ENCODE assay signal across 8 cellular contexts in the genomic region with DNA sequence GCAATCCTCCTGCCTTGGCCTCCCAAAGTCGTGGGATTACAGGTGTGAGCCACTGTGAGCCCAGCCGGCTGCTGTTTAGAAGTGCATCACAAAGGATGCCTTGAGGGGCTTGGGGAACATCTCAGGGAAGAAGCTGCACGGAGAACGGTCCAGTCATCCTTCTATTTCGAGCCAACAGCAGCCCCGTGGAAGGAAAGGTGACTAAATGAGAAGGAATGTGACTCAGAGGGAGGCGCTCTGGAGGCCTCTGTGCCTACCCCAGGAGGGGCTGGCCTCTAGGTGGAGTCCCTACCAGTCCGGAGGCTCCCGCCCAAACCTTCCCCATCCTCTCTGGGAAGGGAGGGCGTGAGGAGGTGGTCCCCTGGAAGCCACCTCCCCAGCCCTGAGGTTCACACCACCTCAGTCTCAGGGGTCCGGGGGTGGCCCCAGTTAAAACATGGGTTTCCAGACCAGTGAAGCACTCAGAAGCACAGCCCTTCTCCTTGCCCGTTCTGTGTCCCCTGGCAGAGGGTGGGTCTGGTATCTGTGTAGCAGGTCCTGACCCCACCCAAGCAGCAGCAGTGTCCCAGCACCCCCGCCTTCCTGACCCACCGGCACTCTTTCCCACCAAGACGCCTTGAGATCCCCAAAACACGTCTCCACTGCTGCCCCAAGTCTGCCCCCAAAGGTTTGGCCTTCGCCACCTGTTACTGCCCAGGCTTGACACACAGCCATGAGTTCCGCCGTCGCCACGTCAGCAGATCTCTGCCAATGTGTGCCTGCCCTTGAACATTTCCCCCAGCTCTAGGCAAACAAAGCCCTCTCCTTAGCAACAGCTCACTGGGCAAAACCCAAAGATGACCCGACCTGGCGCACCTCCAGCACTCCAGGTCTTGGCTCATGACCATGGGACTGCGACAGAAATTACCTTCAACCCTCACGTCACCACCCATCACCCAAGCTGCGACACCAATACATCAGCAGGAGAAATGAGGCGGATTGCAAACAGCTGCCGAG.
DNase-seq lines count a peak whose midpoint lies in the region; ATAC-seq, FAIRE-seq and TF ChIP-seq lines count a peak whose summit lies in the region.
"Had no signal": no experiment of that assay in that cellular context is flagged by ENCODE, and none has a peak within 500 bp of the region (broad histone marks: within the 10 kb centered on the region; RNA-seq: fewer than 3 reads in every experiment).

No MANE protein-coding gene starts in this region.

- H3K79me1 ChIP-seq in IMR-90 (ENCODE audit: low read depth in 1 of 2, low read length in 2 of 2): peaks cover 47 to 84% of the 10 kb centered on the region in 2 experiments

- H2AFZ ChIP-seq in IMR-90 (replicated peaks; ENCODE audit: low read length, poor library complexity): peak overlapping the region; percentile 75
- H2AFZ ChIP-seq in keratinocyte (ENCODE audit: control insufficient read depth, low read length): no peak overlapping the region

- dilution Hi-C loops in IMR-90 (cut with HindIII; ENCODE audit: low sequenced_read_pairs, unreplicated experiment): no loop called here
- dilution Hi-C loops in keratinocyte (cut with MboI; ENCODE audit: extremely low pct_ligation_motif_present, low sequenced_read_pairs): no loop called here

- H4K91ac ChIP-seq in IMR-90 (ENCODE audit: insufficient read depth, low read depth, low read length): peak overlapping the region; percentile 88

- H3K27ac Mint-ChIP-seq in type B pancreatic cell: peak overlapping the region; percentile 86
- H3K27ac Mint-ChIP-seq: naive B cell had no signal

- peak; percentile 44 for TF ChIP-seq RAD21 in IMR-90 (IDR thresholded peaks at IDR 0.05; ENCODE audit: low read length)

- H3K9ac ChIP-seq in IMR-90 (ENCODE audit: low read depth, low read length) (no peak overlapping the region), keratinocyte (ENCODE audit: control insufficient read depth, extremely low read depth, insufficient read depth, low read length) (no peak overlapping the region)

- peak overlapping the region; percentile 49; the same call in 1 of the 2 replicates for H3K4me2 ChIP-seq in IMR-90 (ENCODE audit: low read depth, low read length)
- H3K4me2 ChIP-seq in keratinocyte (ENCODE audit: control insufficient read depth, extremely low read depth, insufficient read depth, low read depth, low read length): no peak overlapping the region

- H2BK120ac ChIP-seq in IMR-90 (ENCODE audit: low read depth, low read length): peak overlapping the region; percentile 80

- no peak overlapping the region for H3K4me3 ChIP-seq in IMR-90 (ENCODE audit: insufficient read depth, low read depth, low read length)
- H3K4me3 ChIP-seq in body of pancreas: no peak overlapping the region
- H3K4me3 ChIP-seq in keratinocyte (ENCODE audit: control insufficient read depth in 2 of 3, extremely low read depth in 1 of 3, insufficient read depth in 2 of 3, low read depth in 1 of 3, low read length in 3 of 3): no peak overlapping the region

- ATAC-seq in IMR-90 (ENCODE audit: low read depth) (peak; percentile 81), body of pancreas (peak; percentile 93), GM19463 (IDR thresholded peaks at IDR 0.05; ENCODE audit: unreplicated experiment) (no peak), GM18909 (IDR thresholded peaks at IDR 0.05; ENCODE audit: poor library complexity, unreplicated experiment) (no peak)

- 95% methylated on average over 4 of the region's 28 CpGs; no CpG with 5 or more reads in 1 of the 2 experiments for whole genome bisulfite sequencing in IMR-90 (ENCODE audit: extremely low coverage in 2 of 2, insufficient read length in 1 of 2), 2 experiments
- WGBS in body of pancreas, 2 donors: 39 to 48% methylated on average over 17 to 28 of the region's 28 CpGs

- H3K4me1 ChIP-seq in IMR-90 (ENCODE audit: control insufficient read depth, insufficient read depth, low read length) (peaks cover 29% of the 10 kb centered on the region), body of pancreas (peaks cover 50% of the 10 kb centered on the region), keratinocyte (ENCODE audit: control insufficient read depth, extremely low read depth, insufficient read depth, low read length) (peaks cover 28% of the 10 kb centered on the region)

- H3K27ac ChIP-seq in IMR-90 (ENCODE audit: insufficient read depth, low read length): peak overlapping the region; percentile 48
- H3K27ac ChIP-seq in body of pancreas: peak overlapping the region; percentile 87 to 96 (median 92)
- H3K27ac ChIP-seq in keratinocyte (ENCODE audit: control insufficient read depth, insufficient read depth, low read length): peak overlapping the region; percentile 37

- peak; percentile 44 for TF ChIP-seq CTCF in IMR-90 (conservative IDR thresholded peaks at IDR 0.05; ENCODE audit: low read depth, low read length)
- TF ChIP-seq CTCF in body of pancreas (IDR thresholded peaks at IDR 0.05): peak in 2 of 7 experiments; percentile 25 to 26
- TF ChIP-seq CTCF in keratinocyte (optimal IDR thresholded peaks at IDR 0.05 in 1 of 3, IDR thresholded peaks at IDR 0.05 in 1 of 3, conservative IDR thresholded peaks at IDR 0.05 in 1 of 3; ENCODE audit: extremely low read depth in 1 of 3, insufficient read depth in 2 of 3, low read length in 3 of 3): peak; percentile 25 to 65 (median 28)
- TF ChIP-seq CTCF in type B pancreatic cell (conservative IDR thresholded peaks at IDR 0.05): no peak

- peak overlapping the region; percentile 3 to 67; a peak in 3 of 4 replicates for H4K8ac ChIP-seq in IMR-90 (ENCODE audit: low read depth in 2 of 2, low read length in 2 of 2)

- intact Hi-C loops in IMR-90 (cut with micrococcal nuclease): loop anchor here (2.0 kb wide), 1 partner anchor 64 kb away; no protein-coding TSS in a partner anchor
- intact Hi-C loops in body of pancreas (cut with DNase I): no loop called here

- peaks cover 35% of the 10 kb centered on the region for H3K36me3 Mint-ChIP-seq in type B pancreatic cell
- H3K36me3 Mint-ChIP-seq: naive B cell had no signal

- peak; percentile 97 for DNase-seq in IMR-90
- DNase-seq in body of pancreas: peak; percentile 97 to 98 (median 98)
- DNase-seq in keratinocyte (ENCODE audit: low read depth, low spot score): peak; percentile 80
- DNase-seq in type B pancreatic cell (ENCODE audit: extremely low spot score, unreplicated experiment): no peak
- DNase-seq in GM19240 (ENCODE audit: insufficient read length, low spot score): no peak
- DNase-seq: naive B cell had no signal

- H3K36me3 ChIP-seq in IMR-90 (ENCODE audit: control insufficient read depth, insufficient read depth, low read length): peaks cover 13% of the 10 kb centered on the region
- peaks cover 0 to 2% of the 10 kb centered on the region in 2 donors for H3K36me3 ChIP-seq in body of pancreas (replicated peaks in 1 of 2; ENCODE audit: insufficient read depth in 1 of 2, low read depth in 2 of 2)
- peaks cover 16 to 49% of the 10 kb centered on the region in 2 experiments for H3K36me3 ChIP-seq in keratinocyte (ENCODE audit: control insufficient read depth in 2 of 2, extremely low read depth in 1 of 2, insufficient read depth in 2 of 2, low read length in 2 of 2)

- peak overlapping the region; percentile 87 for H2AK5ac ChIP-seq in IMR-90 (ENCODE audit: low read depth, low read length)

- peak overlapping the region; percentile 44; the same call in 1 of the 2 replicates for H4K5ac ChIP-seq in IMR-90 (ENCODE audit: low read depth, low read length)

- no TSS peak for BruUV-seq in IMR-90 (replicated peaks; lab: Mats Ljungman, UMichigan)

- no peak for TF ChIP-seq POLR2A in IMR-90 (IDR thresholded peaks at IDR 0.05; ENCODE audit: low read depth, low read length)
- peak in 2 of 3 donors; percentile 71 to 74 for TF ChIP-seq POLR2A in body of pancreas (IDR thresholded peaks at IDR 0.05)

- FAIRE-seq in keratinocyte (lab: Jason Lieb, UNC): peak; percentile 99

- no peaks in the 10 kb centered on the region for H3K27me3 ChIP-seq in IMR-90 (ENCODE audit: control insufficient read depth, insufficient read depth, low read length)
- H3K27me3 ChIP-seq in body of pancreas: no peaks in the 10 kb centered on the region
- no peaks in the 10 kb centered on the region for H3K27me3 ChIP-seq in keratinocyte (ENCODE audit: control insufficient read depth, extremely low read depth, insufficient read depth, low read length)

- H3K9me3 ChIP-seq in IMR-90 (ENCODE audit: control insufficient read depth, insufficient read depth, low read length): no peaks in the 10 kb centered on the region
- no peaks in the 10 kb centered on the region for H3K9me3 ChIP-seq in body of pancreas
- no peaks in the 10 kb centered on the region for H3K9me3 ChIP-seq in keratinocyte (ENCODE audit: control insufficient read depth, low read depth, low read length)

- CTCF ChIA-PET in IMR-90 (lab: Yijun Ruan, JAX): no interaction called here

- H3K79me2 ChIP-seq in keratinocyte (ENCODE audit: control insufficient read depth, insufficient read depth, low read length): peaks cover 72% of the 10 kb centered on the region

- peak overlapping the region; percentile 34; the same call in 1 of the 2 replicates for H3K23ac ChIP-seq in IMR-90 (ENCODE audit: low read depth, low read length)

- peak overlapping the region; percentile 77 for H2BK20ac ChIP-seq in IMR-90 (ENCODE audit: low read depth, low read length)

- H3K9me1 ChIP-seq in IMR-90 (ENCODE audit: insufficient read depth, low read length) (peaks cover 48% of the 10 kb centered on the region), keratinocyte (ENCODE audit: control insufficient read depth, extremely low read depth, insufficient read depth, low read length) (peaks cover 8% of the 10 kb centered on the region)

- peak overlapping the region; percentile 73 for H3K14ac ChIP-seq in IMR-90 (replicated peaks; ENCODE audit: low read depth, low read length)

- peaks cover 48% of the 10 kb centered on the region for H3K4me1 Mint-ChIP-seq in type B pancreatic cell (ENCODE audit: unreplicated experiment)
- H3K4me1 Mint-ChIP-seq: naive B cell had no signal

- peak overlapping the region; percentile 80 for H2BK5ac ChIP-seq in IMR-90 (ENCODE audit: low read depth, low read length, poor library complexity, severe bottlenecking)

- peak overlapping the region; percentile 11; the same call in 1 of the 2 replicates for H3K56ac ChIP-seq in IMR-90 (ENCODE audit: extremely low read depth, insufficient read depth, low read length)

- peak overlapping the region; percentile 87; the same call in 2 of the 3 replicates for H2BK15ac ChIP-seq in IMR-90 (ENCODE audit: low read depth, low read length)

- H3K18ac ChIP-seq in IMR-90 (ENCODE audit: low read depth, low read length): peak overlapping the region; percentile 26; the same call in 1 of the 2 replicates

- no peaks in the 10 kb centered on the region for H3K27me3 Mint-ChIP-seq in type B pancreatic cell

- H4K20me1 ChIP-seq in IMR-90 (ENCODE audit: insufficient read depth, low read length) (peaks cover 30% of the 10 kb centered on the region), keratinocyte (ENCODE audit: control insufficient read depth, extremely low read depth, insufficient read depth, low read length) (peaks cover 35% of the 10 kb centered on the region)

- peak overlapping the region; percentile 89 for H2AK9ac ChIP-seq in IMR-90 (replicated peaks; ENCODE audit: low read depth, low read length, poor library complexity)

- no peak overlapping the region for H3K4me3 Mint-ChIP-seq in type B pancreatic cell

- in situ Hi-C loops in IMR-90 (cut with MboI; ENCODE audit: low sequenced_read_pairs): no loop called here

- POLR2A ChIA-PET in IMR-90 (lab: Charles Lee; ENCODE audit: unreplicated experiment): no interaction called here

- H3K9me3 Mint-ChIP-seq in type B pancreatic cell: no peaks in the 10 kb centered on the region

- H3K4ac ChIP-seq in IMR-90 (ENCODE audit: low read depth, low read length): peak overlapping the region; percentile 85

Comparison
In these comparisons a context has a peak if more than half of its experiments do, and no peak if none do; other contexts are left out.
1. ATAC-seq: peak in IMR-90 (single experiment) and body of pancreas (single experiment); none in GM19463 (single experiment) and GM18909 (single experiment).
2. DNase-seq: peak in IMR-90 (single experiment), body of pancreas (4 of 4) and keratinocyte (single experiment); none in type B pancreatic cell (single experiment) and GM19240 (single experiment).
3. H3K27ac ChIP-seq: peak in every context shown above with its lines; median percentile 92 in body of pancreas; 48 in IMR-90; 37 in keratinocyte.